8 cellular contexts compared by ENCODE assay signal in the genomic region with DNA sequence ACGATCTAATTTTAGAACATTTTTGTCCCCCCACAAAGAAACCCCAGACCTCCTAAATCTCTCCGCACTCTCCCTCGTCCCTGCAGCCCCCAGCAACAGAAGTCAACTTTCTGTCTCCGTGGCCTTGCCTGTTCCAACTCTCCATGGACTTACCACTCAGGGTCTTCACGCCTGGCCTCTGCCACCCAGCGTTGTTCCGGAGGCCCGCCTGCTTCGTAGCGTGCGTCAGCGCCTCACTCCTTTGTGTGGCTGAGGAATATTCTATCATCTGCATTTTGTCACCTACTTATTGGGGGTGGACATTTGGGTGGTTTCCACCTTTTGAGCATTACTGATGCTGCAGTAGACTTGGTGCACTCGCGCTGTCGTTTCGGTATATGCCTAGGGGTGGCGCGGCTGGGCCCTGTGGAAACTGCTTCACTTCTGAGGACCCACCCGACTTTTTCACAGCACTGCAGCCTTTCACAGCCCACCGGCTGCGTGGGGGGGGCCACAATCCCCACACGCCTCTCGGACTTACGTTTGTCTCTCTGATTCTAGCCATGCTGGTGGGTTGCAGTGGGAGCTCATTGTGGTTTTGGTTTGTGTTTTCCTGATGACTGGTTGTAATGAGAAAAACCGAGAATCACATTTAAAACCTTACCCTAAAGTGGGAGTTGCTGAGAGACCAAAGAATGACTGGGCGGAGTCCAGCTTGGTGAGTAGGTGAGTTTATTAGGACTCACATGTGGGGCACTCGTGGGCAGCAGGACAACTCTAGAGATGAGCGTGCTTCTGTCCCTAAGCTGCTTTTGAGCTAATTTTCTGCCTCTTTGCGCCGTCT. TPM values are rescaled to one million over a fixed set of nuclear protein-coding genes. Genes with fewer than 3 reads are reported as not detected.
DNase-seq lines count a peak whose midpoint lies in the region; ATAC-seq and TF ChIP-seq lines count a peak whose summit lies in the region.

No MANE protein-coding gene starts in this region.

- peak overlapping the region; percentile 78 for H3K27ac ChIP-seq in smooth muscle cell (ENCODE audit: low read depth)

- H4K20me1 ChIP-seq in smooth muscle cell (ENCODE audit: low read depth) = no peaks in the 10 kb centered on the region

- H3K4me3 ChIP-seq in smooth muscle cell = no peak overlapping the region

- peak overlapping the region; percentile 23 for H3K9ac ChIP-seq in smooth muscle cell (ENCODE audit: low read depth)

- H3K4me2 ChIP-seq in smooth muscle cell = peak overlapping the region; percentile 59

- no peak for TF ChIP-seq CTCF in smooth muscle cell (IDR thresholded peaks at IDR 0.05; ENCODE audit: borderline replicate concordance, insufficient read depth, poor library complexity, severe bottlenecking)

- ATAC-seq in GM18867 (IDR thresholded peaks at IDR 0.05; ENCODE audit: unreplicated experiment) = peak; percentile 63
- ATAC-seq in HG03025 (IDR thresholded peaks at IDR 0.05; ENCODE audit: low FRiP score, unreplicated experiment) = peak; percentile 36
- no peak for ATAC-seq in GM21381 (IDR thresholded peaks at IDR 0.05; ENCODE audit: unreplicated experiment)

- no peak overlapping the region for H2AFZ ChIP-seq in smooth muscle cell (ENCODE audit: low read depth)

- H3K27me3 ChIP-seq in smooth muscle cell (ENCODE audit: low read depth) = no peaks in the 10 kb centered on the region

- in situ Hi-C loops in ACHN (cut with HindIII; ENCODE audit: low pct_ligation_motif_present, low pct_unique_long_range_greater_than_20kb, low sequenced_read_pairs) = no loop called here

- WGBS in smooth muscle cell (ENCODE audit: low lambda C conversion rate) = 70% methylated on average over 30 of the region's 30 CpGs

- peak; percentile 75 for DNase-seq in activated CD8-positive, alpha-beta memory T cell treated with anti-CD3 and anti-CD28 coated beads, Interleukin-2, amount 50 U/mL, for 48 hours
- no peak for DNase-seq in smooth muscle cell (lab: John Stamatoyannopoulos, UW; ENCODE audit: unreplicated experiment)
- DNase-seq in NCI-H446 treated with DMSO at 0.1 percent for 48 hours (lab: John Stamatoyannopoulos, UW) = no peak
- no peak for DNase-seq in putamen (ENCODE audit: low spot score)
- no peak for DNase-seq in ACHN

- no peaks in the 10 kb centered on the region for H3K9me3 ChIP-seq in smooth muscle cell (replicated peaks; ENCODE audit: low read depth)

- peaks cover 3% of the 10 kb centered on the region for H3K79me2 ChIP-seq in smooth muscle cell (ENCODE audit: low read depth)

- H3K36me3 ChIP-seq in smooth muscle cell (ENCODE audit: low read depth) = no peaks in the 10 kb centered on the region

- peaks cover 29% of the 10 kb centered on the region for H3F3A ChIP-seq in smooth muscle cell (ENCODE audit: low read depth)

- H3K4me1 ChIP-seq in smooth muscle cell (ENCODE audit: low read depth) = peaks cover 14% of the 10 kb centered on the region

RNA-seq across cellular contexts. Expression of gene HSBP1L1, which starts 1.4 kb away (rescaled TPM):
- total RNA-seq in smooth muscle cell = 11.8 and 24.6 TPM in 2 replicates
- polyA plus RNA-seq in smooth muscle cell = 12.4 and 23.5 TPM in 2 replicates

RNA-seq across cellular contexts. Expression of gene SLC66A2, which starts 11.6 kb away (rescaled TPM):
- total RNA-seq in smooth muscle cell = 21.2 and 23.6 TPM in 2 replicates
- 37.2 and 37.9 TPM in 2 replicates for polyA plus RNA-seq in smooth muscle cell

RNA-seq across cellular contexts. Expression of gene TXNL4A, which starts 25.3 kb away (rescaled TPM):
- total RNA-seq in smooth muscle cell = 61.1 and 62.2 TPM in 2 replicates
- polyA plus RNA-seq in smooth muscle cell = 243 and 254 TPM in 2 replicates
